8 cellular contexts compared by ENCODE assay signal in the genomic region with DNA sequence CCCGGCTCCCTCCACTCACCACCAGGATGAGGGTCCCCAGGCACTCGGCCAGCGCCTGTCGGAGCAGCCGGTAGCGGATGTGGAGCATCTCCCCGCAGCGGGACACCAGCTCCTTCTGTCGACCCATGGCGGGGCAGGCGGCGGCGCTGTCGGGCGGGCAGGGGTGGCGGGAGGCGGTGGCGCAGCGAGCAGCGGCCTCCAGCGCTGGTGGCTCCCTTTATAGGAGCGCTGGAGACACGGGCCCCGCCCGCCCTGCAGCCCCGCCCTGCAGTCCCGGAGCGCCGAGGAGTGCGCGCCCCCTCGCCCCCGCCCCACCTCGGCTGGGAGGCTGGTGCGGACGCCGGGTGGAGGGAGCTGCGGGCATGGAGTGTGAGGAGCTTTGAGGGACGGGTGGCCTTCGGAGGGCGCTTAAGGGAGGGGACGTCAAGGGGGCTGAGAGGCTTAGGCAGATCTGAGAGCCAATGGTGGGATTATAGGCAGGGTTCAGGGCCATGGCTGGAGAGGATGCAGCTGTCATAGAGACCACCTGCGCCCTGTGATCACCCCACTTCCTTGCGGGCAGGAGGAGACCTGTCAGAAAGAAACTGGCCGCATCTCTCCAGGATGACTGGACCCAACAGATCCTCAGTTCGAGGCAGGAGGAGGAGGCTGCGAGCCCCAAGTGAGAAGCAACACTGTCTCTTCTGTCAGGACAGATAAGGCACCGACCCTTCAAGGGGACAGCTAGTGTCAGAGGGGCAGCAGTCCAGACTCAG. TPM values are rescaled to one million over a fixed set of nuclear protein-coding genes. Genes with fewer than 3 reads are reported as not detected.
A peak's percentile ranks its signal among the peaks of the same experiment; 100 is the strongest.
DNase-seq lines count a peak whose midpoint lies in the region; ATAC-seq, FAIRE-seq and TF ChIP-seq lines count a peak whose summit lies in the region.

A gene (minus strand): TSS at position 190 of the 755 bp plus-strand sequence. CDS start 63 bp downstream, at position 127.

- peak within 1 kb of the TSS; percentile 70 for H3K27ac Mint-ChIP-seq in activated B cell treated with CpG ODN at 0.5 μM for 24 hours

- H3K4me3 ChIP-seq in choroid plexus epithelial cell (ENCODE audit: low read depth, low read length) (peak within 1 kb of the TSS; percentile 47), HepG2 (replicated peaks in 1 of 3; ENCODE audit: insufficient read depth in 1 of 3, low read depth in 2 of 3, low read length in 3 of 3) (peak within 1 kb of the TSS; percentile 38 to 70 (median 51))

- no peaks in the 10 kb centered on the region for H3K9me3 Mint-ChIP-seq in activated B cell treated with CpG ODN at 0.5 μM for 24 hours

- no peak for TF ChIP-seq POLR2A in HepG2 (IDR thresholded peaks at IDR 0.05; ENCODE audit: insufficient read depth in 1 of 2, low read depth in 2 of 2, low read length in 2 of 2)

- no peaks in the 10 kb centered on the region for H3K9me3 ChIP-seq in HepG2 (ENCODE audit: low read length)

- DNase-seq in ACHN, result peak; percentile 28
- DNase-seq in NCI-H1092 (lab: John Stamatoyannopoulos, UW), result peak; percentile 50
- DNase-seq in activated B cell treated with CpG ODN at 0.5 μM for 24 hours, result peak; percentile 37
- peak; percentile 17 for DNase-seq in choroid plexus epithelial cell (ENCODE audit: low read depth)
- DNase-seq in HepG2 (ENCODE audit: low spot score), result peak; percentile 11
- DNase-seq in stimulated activated CD4-positive, alpha-beta T cell treated with anti-CD3 and anti-CD28 coated beads, Interleukin-4, amount 100 ng/mL, for 24 hours, result peak; percentile 70

- CTCF ChIA-PET in activated B cell treated with CpG ODN at 0.5 μM for 24 hours (lab: Charles Lee), result interaction anchor here (1.3 to 1.4 kb wide), 2 partner anchors 19 to 32 kb away, joined by 3 to 4 read pairs; no protein-coding TSS in a partner anchor
- CTCF ChIA-PET in HepG2 (lab: Yijun Ruan, JAX; ENCODE audit: low intra/inter-chr PET ratio, low total read pairs), result interaction anchor here (1.2 kb wide), 1 partner anchor 44 kb away, joined by 4 read pairs; no protein-coding TSS in a partner anchor

- WGBS in HepG2 (ENCODE audit: low lambda C conversion rate), result 2% methylated on average over 21 of the region's 48 CpGs

- H3K4me1 Mint-ChIP-seq in activated B cell treated with CpG ODN at 0.5 μM for 24 hours, result peaks cover 20% of the 10 kb centered on the region

- POLR2A ChIA-PET in activated B cell treated with CpG ODN at 0.5 μM for 24 hours (lab: Charles Lee), result interaction anchor here (1.0 kb wide), 2 partner anchors 13 to 44 kb away, joined by 3 read pairs; no protein-coding TSS in a partner anchor
- POLR2A ChIA-PET in HepG2 (lab: Yijun Ruan, JAX), result interaction anchor here (0.8 to 2.6 kb wide), 11 partner anchors 10 to 72 kb away, joined by 3 to 18 read pairs (median 3); a partner anchor contains a TSS

- BruUV-seq in HepG2 (replicated peaks; lab: Mats Ljungman, UMichigan), result no TSS peak

- H4K20me1 ChIP-seq in HepG2 (ENCODE audit: insufficient read depth, low read length), result no peaks in the 10 kb centered on the region

- peak within 1 kb of the TSS; percentile 83 for H3K4me3 Mint-ChIP-seq in activated B cell treated with CpG ODN at 0.5 μM for 24 hours

- peak within 1 kb of the TSS; percentile 89 for H3K4me2 ChIP-seq in HepG2 (ENCODE audit: low read depth, low read length)

- intact Hi-C loops in activated B cell treated with CpG ODN at 0.5 μM for 24 hours (cut with micrococcal nuclease) (loop anchor here (5.0 kb wide), 1 partner anchor 70 kb away; no protein-coding TSS in a partner anchor), HepG2 (cut with micrococcal nuclease; ENCODE audit: unreplicated experiment) (loop anchor here (2.0 kb wide), 1 partner anchor 45 kb away; a partner anchor contains a TSS)

- TF ChIP-seq CTCF in activated B cell treated with CpG ODN at 0.5 μM for 24 hours (IDR thresholded peaks at IDR 0.05) (no peak), choroid plexus epithelial cell (conservative IDR thresholded peaks at IDR 0.05; ENCODE audit: low read depth, low read length) (peak; percentile 26), HepG2 (CRISPR knock-in tag; IDR thresholded peaks at IDR 0.05) (peak; percentile 67)

- ATAC-seq in GM19035 (IDR thresholded peaks at IDR 0.05; ENCODE audit: unreplicated experiment) (peak; percentile 30), activated B cell treated with CpG ODN at 0.5 μM for 24 hours (ENCODE audit: low read depth) (peak; percentile 77), HepG2 (peak; percentile 86), HG02840 (IDR thresholded peaks at IDR 0.05; ENCODE audit: low FRiP score, unreplicated experiment) (no peak)

- H3K4me1 ChIP-seq in HepG2 (ENCODE audit: insufficient read depth, low read length), result peaks cover 63% of the 10 kb centered on the region

- peak within 1 kb of the TSS; percentile 42; the same call in 1 of the 2 replicates for H3K9ac ChIP-seq in HepG2 (ENCODE audit: insufficient read depth, low read depth, low read length)

- TF ChIP-seq EP300 in HepG2 (IDR thresholded peaks at IDR 0.05; ENCODE audit: low read depth in 2 of 2, low read length in 2 of 2) (no peak), HepG2 (CRISPR knock-in tag; IDR thresholded peaks at IDR 0.05; ENCODE audit: borderline replicate concordance) (no peak)

- TF ChIP-seq RAD21 in HepG2 (CRISPR knock-in tag; IDR thresholded peaks at IDR 0.05), result peak; percentile 76

- no peaks in the 10 kb centered on the region for H3K36me3 Mint-ChIP-seq in activated B cell treated with CpG ODN at 0.5 μM for 24 hours (ENCODE audit: low read depth)

- in situ Hi-C loops in ACHN (cut with HindIII; ENCODE audit: low pct_ligation_motif_present, low pct_unique_long_range_greater_than_20kb, low sequenced_read_pairs), result no loop called here
- in situ Hi-C loops in HepG2 (cut with HindIII; ENCODE audit: extremely low pct_ligation_motif_present, low pct_unique_long_range_greater_than_20kb), result loop anchor here (5.0 kb wide), 1 partner anchor 40 kb away; no protein-coding TSS in a partner anchor

- H2AFZ ChIP-seq in HepG2 (ENCODE audit: low read length), result no peak within 1 kb of the TSS

- peaks cover 8 to 48% of the 10 kb centered on the region in 2 experiments for H3K27me3 ChIP-seq in HepG2 (ENCODE audit: control insufficient read depth in 1 of 2, insufficient read depth in 2 of 2, low read length in 2 of 2)

- no peaks in the 10 kb centered on the region for H3K36me3 ChIP-seq in HepG2 (replicated peaks in 1 of 2; ENCODE audit: control insufficient read depth in 1 of 2, insufficient read depth in 2 of 2, low read length in 2 of 2)

- no peak within 1 kb of the TSS for H3K27ac ChIP-seq in HepG2 (ENCODE audit: extremely low read length, insufficient read depth, low read length)

- no peak for FAIRE-seq in HepG2 (lab: Jason Lieb, UNC)

- no peaks in the 10 kb centered on the region for H3K79me2 ChIP-seq in HepG2 (ENCODE audit: insufficient read depth, low read length)

- peaks cover 7% of the 10 kb centered on the region for H3K27me3 Mint-ChIP-seq in activated B cell treated with CpG ODN at 0.5 μM for 24 hours

TF ChIP-seq in HepG2, 621 proteins besides CTCF, POLR2A, EP300 and RAD21 (continues in another document):
- TF ChIP-seq, protein P1, sequence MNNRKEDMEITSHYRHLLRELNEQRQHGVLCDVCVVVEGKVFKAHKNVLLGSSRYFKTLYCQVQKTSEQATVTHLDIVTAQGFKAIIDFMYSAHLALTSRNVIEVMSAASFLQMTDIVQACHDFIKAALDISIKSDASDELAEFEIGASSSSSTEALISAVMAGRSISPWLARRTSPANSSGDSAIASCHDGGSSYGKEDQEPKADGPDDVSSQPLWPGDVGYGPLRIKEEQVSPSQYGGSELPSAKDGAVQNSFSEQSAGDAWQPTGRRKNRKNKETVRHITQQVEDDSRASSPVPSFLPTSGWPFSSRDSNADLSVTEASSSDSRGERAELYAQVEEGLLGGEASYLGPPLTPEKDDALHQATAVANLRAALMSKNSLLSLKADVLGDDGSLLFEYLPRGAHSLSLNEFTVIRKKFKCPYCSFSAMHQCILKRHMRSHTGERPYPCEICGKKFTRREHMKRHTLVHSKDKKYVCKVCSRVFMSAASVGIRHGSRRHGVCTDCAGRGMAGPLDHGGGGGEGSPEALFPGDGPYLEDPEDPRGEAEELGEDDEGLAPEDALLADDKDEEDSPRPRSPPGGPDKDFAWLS (CRISPR knock-in tag; IDR thresholded peaks at IDR 0.05; ENCODE audit: borderline replicate concordance), result 0 out of 2 replicates have a peak, but pooled peaks have one; percentile 46
- TF ChIP-seq MIER3 (CRISPR knock-in tag; IDR thresholded peaks at IDR 0.05; ENCODE audit: borderline replicate concordance), result 0 out of 2 replicates have a peak, but pooled peaks have one; percentile 1
- 0 out of 2 replicates have a peak, but pooled peaks have one; percentile 46 for TF ChIP-seq ZSCAN31 (CRISPR knock-in tag; IDR thresholded peaks at IDR 0.05; ENCODE audit: low read depth)

RNA-seq across cellular contexts. Expression of the gene that starts here (rescaled TPM):
- total RNA-seq in activated B cell treated with CpG ODN at 0.5 μM for 24 hours, result 0.95 and 1.6 TPM in 2 replicates
- 0.87 and 1.4 TPM in 2 replicates for total RNA-seq in HepG2 (2016; rRNA removed; fragmentation: Illumina TruSeq; extraction: Trizol)
- 0.30 and 0.62 TPM in 2 replicates for total RNA-seq in HepG2 (2016; cell fraction: cytosol; rRNA removed; fragmentation: Illumina TruSeq; extraction: Trizol; ENCODE audit: low read depth)
- total RNA-seq in HepG2 (2016; cell fraction: insoluble cytoplasmic fraction; rRNA removed; fragmentation: Illumina TruSeq; extraction: Trizol), result 0.73 and 1.5 TPM in 2 replicates
- 0.65 and 0.99 TPM in 2 replicates for total RNA-seq in HepG2 (2016; cell fraction: membrane; rRNA removed; fragmentation: Illumina TruSeq; extraction: Trizol)
- 1.2 and 1.3 TPM in 2 replicates for total RNA-seq in HepG2 (2016; cell fraction: nucleus; rRNA removed; fragmentation: Illumina TruSeq; extraction: Trizol)
- 5.5 and 12.2 TPM in 2 replicates for polyA plus RNA-seq in HepG2 (2011; rRNA removed)
- polyA plus RNA-seq in HepG2 (2011; cell fraction: cytosol; rRNA removed), result 7.3 and 9.8 TPM in 2 replicates
- 8.4 and 11.9 TPM in 2 replicates for polyA plus RNA-seq in HepG2 (2011; cell fraction: nucleus; rRNA removed)
- polyA plus RNA-seq in HepG2 (2012), result 14.8 and 18.2 TPM in 2 replicates
- 0.33 and 0.46 TPM in 2 replicates for polyA plus RNA-seq in HepG2 (2016; cell fraction: cytosol; fragmentation: Illumina TruSeq; extraction: Trizol; ENCODE audit: low read depth)
- 0.59 and 0.63 TPM in 2 replicates for polyA plus RNA-seq in HepG2 (2016; cell fraction: insoluble cytoplasmic fraction; fragmentation: Illumina TruSeq; extraction: Trizol; ENCODE audit: low read depth)
- 0.94 and 1.2 TPM in 2 replicates for polyA plus RNA-seq in HepG2 (2016; cell fraction: membrane; fragmentation: Illumina TruSeq; extraction: Trizol; ENCODE audit: low read depth)
- polyA plus RNA-seq in HepG2 (2016; cell fraction: nucleus; fragmentation: Illumina TruSeq; extraction: Trizol; ENCODE audit: insufficient read depth, low read depth), result 1.4 and 2.5 TPM in 2 replicates
- polyA minus RNA-seq in HepG2 (2011; rRNA and poly(A)+ RNA removed; ENCODE audit: low replicate concordance), result 6.2 and 648 TPM in 2 replicates
- polyA minus RNA-seq in HepG2 (2011; cell fraction: cytosol; rRNA and poly(A)+ RNA removed), result 4.7 and 6.3 TPM in 2 replicates
- polyA minus RNA-seq in HepG2 (2011; cell fraction: nucleus; rRNA and poly(A)+ RNA removed), result 2.0 and 2.7 TPM in 2 replicates

Comparison
In these comparisons a context has a peak if more than half of its experiments do, and no peak if none do; other contexts are left out.
1. DNase-seq: peak in every context shown above with its lines; median percentile 70 in stimulated activated CD4-positive, alpha-beta T cell treated with anti-CD3 and anti-CD28 coated beads, Interleukin-4, amount 100 ng/mL, for 24 hours; 50 in NCI-H1092; 37 in activated B cell treated with CpG ODN at 0.5 μM for 24 hours; 28 in ACHN; 17 in choroid plexus epithelial cell; 11 in HepG2.